In genomic region chr3:187039100-187039722, GRCh38 we compare ENCODE assay signal across 1 cellular context.
TF ChIP-seq lines count a peak whose summit lies in the region.

No MANE protein-coding gene starts in this region.

TF ChIP-seq in HepG2, 621 proteins besides CTCF, POLR2A, EP300 and RAD21 (continued from another document and continues in another):
- TF ChIP-seq ZNF503 (CRISPR knock-in tag; IDR thresholded peaks at IDR 0.05) (no peak), PATZ1 (CRISPR knock-in tag; IDR thresholded peaks at IDR 0.05) (peak; percentile 53), PBX3 (CRISPR knock-in tag; IDR thresholded peaks at IDR 0.05; ENCODE audit: borderline replicate concordance) (no peak), FOXC1 (CRISPR knock-in tag; IDR thresholded peaks at IDR 0.05; ENCODE audit: borderline replicate concordance) (0 out of 2 replicates have a peak, but pooled peaks have one; percentile 59), POLR2G (IDR thresholded peaks at IDR 0.05; ENCODE audit: low read depth, low read length) (peak; percentile 76), CEBPB (IDR thresholded peaks at IDR 0.05; ENCODE audit: borderline replicate concordance, low read depth, low read length) (peak; percentile 74; the same call in 1 of the 2 replicates), SOX5 (CRISPR knock-in tag; IDR thresholded peaks at IDR 0.05; ENCODE audit: borderline replicate concordance) (peak; percentile 29; the same call in 1 of the 2 replicates), ZSCAN9 (CRISPR knock-in tag; IDR thresholded peaks at IDR 0.05; ENCODE audit: borderline replicate concordance) (peak; percentile 51; the same call in 1 of the 2 replicates), KDM2A (CRISPR knock-in tag; IDR thresholded peaks at IDR 0.05; ENCODE audit: borderline replicate concordance, low read depth) (peak; percentile 81), ATF2 (CRISPR knock-in tag; IDR thresholded peaks at IDR 0.05) (peak; percentile 49; the same call in 1 of the 2 replicates), HOXA3 (CRISPR knock-in tag; IDR thresholded peaks at IDR 0.05) (peak; percentile 41; the same call in 1 of the 2 replicates), ZNF3 (CRISPR knock-in tag; IDR thresholded peaks at IDR 0.05) (0 out of 2 replicates have a peak, but pooled peaks have one; percentile 30), DPF2 (CRISPR knock-in tag; IDR thresholded peaks at IDR 0.05; ENCODE audit: borderline replicate concordance, low read depth) (0 out of 2 replicates have a peak, but pooled peaks have one; percentile 50), MZF1 (CRISPR knock-in tag; IDR thresholded peaks at IDR 0.05; ENCODE audit: borderline replicate concordance) (no peak), BHLHE40 (IDR thresholded peaks at IDR 0.05; ENCODE audit: low read length) (no peak), FOXM1 (CRISPR knock-in tag; IDR thresholded peaks at IDR 0.05) (no peak), POLR2AphosphoS5 (IDR thresholded peaks at IDR 0.05; ENCODE audit: low read depth, low read length) (peak; percentile 60; the same call in 1 of the 2 replicates), KDM5B (CRISPR knock-in tag; IDR thresholded peaks at IDR 0.05; ENCODE audit: borderline replicate concordance) (no peak), REL (CRISPR knock-in tag; conservative IDR thresholded peaks at IDR 0.05) (0 out of 2 replicates have a peak, but pooled peaks have one; percentile 39), RXRA (CRISPR knock-in tag; IDR thresholded peaks at IDR 0.05) (peak; percentile 66; the same call in 1 of the 2 replicates), ZSCAN5A (CRISPR knock-in tag; IDR thresholded peaks at IDR 0.05; ENCODE audit: borderline replicate concordance) (no peak), SRY (CRISPR knock-in tag; IDR thresholded peaks at IDR 0.05) (0 out of 2 replicates have a peak, but pooled peaks have one; percentile 33), NR2F1 (CRISPR knock-in tag; IDR thresholded peaks at IDR 0.05) (0 out of 4 replicates have a peak, but pooled peaks of 1 of the 2 experiments have one; percentile 50), ZMYM4 (CRISPR knock-in tag; IDR thresholded peaks at IDR 0.05) (peak; percentile 20), REPIN1 (CRISPR knock-in tag; IDR thresholded peaks at IDR 0.05; ENCODE audit: borderline replicate concordance, low read depth) (peak; percentile 20; the same call in 1 of the 2 replicates), ISL2 (CRISPR knock-in tag; IDR thresholded peaks at IDR 0.05) (peak; percentile 18; the same call in 1 of the 2 replicates), KAT2B (IDR thresholded peaks at IDR 0.05; ENCODE audit: borderline replicate concordance, low read depth, low read length) (no peak), DMAP1 (CRISPR knock-in tag; IDR thresholded peaks at IDR 0.05) (peak; percentile 70; the same call in 1 of the 2 replicates), ZNF101 (CRISPR knock-in tag; IDR thresholded peaks at IDR 0.05; ENCODE audit: borderline replicate concordance, low read depth) (no peak), ZNF629 (CRISPR knock-in tag; conservative IDR thresholded peaks at IDR 0.05) (no peak), ARID5B (CRISPR knock-in tag; IDR thresholded peaks at IDR 0.05) (peak; percentile 66; the same call in 1 of the 2 replicates), ZNF274 (CRISPR knock-in tag; IDR thresholded peaks at IDR 0.05) (no peak), HMG20B (CRISPR knock-in tag; conservative IDR thresholded peaks at IDR 0.05) (0 out of 2 replicates have a peak, but pooled peaks have one; percentile 17), RORA (CRISPR knock-in tag; IDR thresholded peaks at IDR 0.05) (no peak), RARA (CRISPR knock-in tag; IDR thresholded peaks at IDR 0.05) (peak; percentile 32; the same call in 1 of the 2 replicates), NKX3-1 (CRISPR knock-in tag; IDR thresholded peaks at IDR 0.05) (0 out of 2 replicates have a peak, but pooled peaks have one; percentile 43), MIER3 (CRISPR knock-in tag; IDR thresholded peaks at IDR 0.05; ENCODE audit: borderline replicate concordance) (peak; percentile 43; the same call in 1 of the 2 replicates), SOX6 (IDR thresholded peaks at IDR 0.05) (no peak), SOX6 (CRISPR knock-in tag; IDR thresholded peaks at IDR 0.05) (peak; percentile 16; the same call in 1 of the 2 replicates), DRAP1 (CRISPR knock-in tag; IDR thresholded peaks at IDR 0.05) (peak; percentile 79; the same call in 1 of the 2 replicates), FOXA3 (CRISPR knock-in tag; IDR thresholded peaks at IDR 0.05) (peak; percentile 35; the same call in 1 of the 2 replicates), CENPT (CRISPR knock-in tag; IDR thresholded peaks at IDR 0.05; ENCODE audit: low read depth) (no peak), MTA1 (CRISPR knock-in tag; IDR thresholded peaks at IDR 0.05; ENCODE audit: borderline replicate concordance) (0 out of 2 replicates have a peak, but pooled peaks have one; percentile 27), RARG (CRISPR knock-in tag; IDR thresholded peaks at IDR 0.05; ENCODE audit: low read depth) (no peak), ZHX2 (IDR thresholded peaks at IDR 0.05; ENCODE audit: low read depth) (no peak), ZHX2 (CRISPR knock-in tag; IDR thresholded peaks at IDR 0.05; ENCODE audit: borderline replicate concordance) (no peak), ZNF251 (CRISPR knock-in tag; IDR thresholded peaks at IDR 0.05) (0 out of 2 replicates have a peak, but pooled peaks have one; percentile 35)
